In the genomic region with DNA sequence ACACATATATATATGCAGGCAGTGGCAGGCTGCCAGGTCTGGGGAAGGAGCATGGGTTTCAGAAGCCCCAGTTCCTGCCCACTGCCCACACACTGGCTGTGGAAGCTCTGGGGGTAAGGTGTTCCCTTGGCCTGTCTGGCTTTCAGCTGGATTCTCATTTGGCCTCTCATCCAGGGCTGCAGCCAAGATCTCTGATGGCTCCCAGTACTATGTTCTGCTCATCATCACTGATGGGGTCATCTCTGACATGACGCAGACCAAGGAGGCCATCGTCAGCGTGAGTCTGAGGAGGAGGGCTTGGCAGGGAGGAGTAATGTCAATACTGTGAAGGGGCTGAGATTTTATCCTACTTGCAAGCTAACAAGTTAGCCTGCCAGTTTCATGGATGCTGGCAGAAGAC, we compare ENCODE assay signal across 34 cellular contexts. TPM values are rescaled to one million over a fixed set of nuclear protein-coding genes. Genes with fewer than 3 reads are reported as not detected.
"Had no signal": no experiment of that assay in that cellular context is flagged by ENCODE, and none has a peak within 500 bp of the region (broad histone marks: within the 10 kb centered on the region; RNA-seq: fewer than 3 reads in every experiment).

No MANE protein-coding gene starts in this region.

- DNase-seq: activated B cell treated with CpG ODN at 0.5 μM for 24 hours; activated CD4-positive, alpha-beta T cell treated with anti-CD3 and anti-CD28 coated beads for 48 hours; activated CD4-positive, alpha-beta T cell treated with anti-CD3 and anti-CD28 coated beads, Interleukin-2, amount 50 U/mL, for 1 hour; activated CD4-positive, alpha-beta T cell treated with anti-CD3 and anti-CD28 coated beads, Interleukin-2, amount 50 U/mL, for 48 hours; activated CD8-positive, alpha-beta memory T cell treated with anti-CD3 and anti-CD28 coated beads for 24 hours; activated CD8-positive, alpha-beta T cell treated with anti-CD3 and anti-CD28 coated beads for 36 hours; activated gamma-delta T cell; activated naive CD4-positive, alpha-beta T cell; activated naive CD4-positive, alpha-beta T cell treated with anti-CD3 and anti-CD28 coated beads, Interleukin-2, amount 50 U/mL, for 16 hours; activated naive CD8-positive, alpha-beta T cell treated with anti-CD3 and anti-CD28 coated beads for 36 hours; activated naive CD8-positive, alpha-beta T cell treated with anti-CD3 and anti-CD28 coated beads, Interleukin-2, amount 50 U/mL, for 24 hours; activated T-cell treated with anti-CD3 and anti-CD28 coated beads, Interleukin-2, amount 50 U/mL, for 48 hours; adrenal gland; amygdala; aorta; body of pancreas; caudate nucleus; cortex of kidney; dermis blood vessel endothelial cell; effector CD4-positive, alpha-beta T cell; effector memory CD8-positive, alpha-beta T cell; erythroblast; foreskin melanocyte; heart right ventricle; T-helper 1 cell; T-helper 17 cell; T1000 had no signal

- FAIRE-seq: colon had no signal

- H3K4me3 ChIP-seq: adrenal gland, body of pancreas, esophagus muscularis mucosa, gastroesophageal sphincter, heart right ventricle had no signal

- H3K27me3 ChIP-seq: adrenal gland, body of pancreas, esophagus muscularis mucosa, gastroesophageal sphincter had no signal

- H3K36me3 ChIP-seq: adrenal gland, esophagus muscularis mucosa, gastroesophageal sphincter, heart right ventricle had no signal

- H3K27ac ChIP-seq: adrenal gland, body of pancreas, esophagus muscularis mucosa, gastroesophageal sphincter, heart right ventricle, VCaP had no signal

- H3K9me3 ChIP-seq: adrenal gland, body of pancreas, esophagus muscularis mucosa, gastroesophageal sphincter, heart right ventricle had no signal

RNA-seq across cellular contexts. Expression of gene CPNE9, which starts 22.1 kb away (rescaled TPM):
- total RNA-seq: activated CD8-positive, alpha-beta T cell treated with anti-CD3 and anti-CD28 coated beads for 36 hours; activated naive CD8-positive, alpha-beta T cell treated with anti-CD3 and anti-CD28 coated beads for 36 hours; aorta; body of pancreas; chondrocyte; dermis blood vessel endothelial cell; fibroblast of villous mesenchyme; glomerular endothelial cell; T-helper 17 cell had no signal
- polyA plus RNA-seq: aorta, heart right ventricle had no signal
